2 cellular contexts compared by ENCODE assay signal in the genomic region with DNA sequence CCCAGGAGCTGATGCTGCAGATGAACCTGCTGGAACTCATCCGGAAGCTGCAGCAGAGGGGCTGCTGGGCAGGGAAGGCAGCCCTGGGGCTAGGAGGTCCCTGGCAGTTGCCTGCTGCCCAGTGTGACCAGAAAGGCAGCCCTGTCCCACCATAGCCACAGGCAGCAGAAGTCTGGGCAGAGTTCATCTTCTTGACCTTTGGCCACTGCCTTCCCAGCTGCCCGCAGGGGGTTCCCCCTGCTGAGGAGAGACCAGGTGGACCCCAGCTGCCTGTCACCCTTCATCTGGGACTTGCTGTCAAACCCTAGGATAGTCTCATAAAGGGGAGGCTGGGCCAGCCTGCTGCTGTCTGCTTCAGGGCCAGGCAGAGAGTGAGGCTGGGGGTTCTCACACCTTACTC. TPM values are rescaled to one million over a fixed set of nuclear protein-coding genes. Genes with fewer than 3 reads are reported as not detected.
"Had no signal": no experiment of that assay in that cellular context is flagged by ENCODE, and none has a peak within 500 bp of the region (broad histone marks: within the 10 kb centered on the region; RNA-seq: fewer than 3 reads in every experiment).

No MANE protein-coding gene starts in this region.

RNA-seq across cellular contexts. Expression of gene PRODH, which starts 24.6 kb away (rescaled TPM):
- total RNA-seq: LHCN-M2, M059J had no signal
